ENCODE assay signal across 34 cellular contexts in genomic region chr3:51514210-51514609, GRCh38.
"Had no signal": no experiment of that assay in that cellular context is flagged by ENCODE, and none has a peak within 500 bp of the region (broad histone marks: within the 10 kb centered on the region; RNA-seq: fewer than 3 reads in every experiment).

No MANE protein-coding gene starts in this region.

- H3K9me3 Mint-ChIP-seq: activated B cell treated with CpG ODN at 0.5 μM for 24 hours; activated CD4-positive, alpha-beta memory T cell treated with anti-CD3 and anti-CD28 coated beads for 36 hours; activated CD4-positive, alpha-beta T cell treated with anti-CD3 and anti-CD28 coated beads, Interleukin-2, amount 10 ng/mL, durations not matched to agents 24 days and 14 days; activated CD8-positive, alpha-beta T cell treated with anti-CD3 and anti-CD28 coated beads for 36 hours; activated naive CD4-positive, alpha-beta T cell treated with anti-CD3 and anti-CD28 coated beads, Interleukin-2, amount 10 ng/mL, durations not matched to agents 7 days and 5 days; activated naive CD4-positive, alpha-beta T cell treated with anti-CD3 and anti-CD28 coated beads, Interleukin-2, amount 50 U/mL, for 24 hours; activated naive CD8-positive, alpha-beta T cell treated with anti-CD3 and anti-CD28 coated beads, Interleukin-2, amount 10 ng/mL, durations not matched to agents 7 days and 5 days; activated naive CD8-positive, alpha-beta T cell treated with anti-CD3 and anti-CD28 coated beads, Interleukin-2, amount 50 U/mL, for 24 hours; activated T-cell treated with anti-CD3 and anti-CD28 coated beads, Interleukin-2, amount 50 U/mL, for 24 hours; activated T-helper 2 cell treated with anti-CD3 and anti-CD28 coated beads, Interferon-gamma antibody, Interleukin-2, Interleukin-4, amounts not matched to agents 10 μg/mL and 5 μg/mL and 100 μg/mL, durations not matched to agents 14 hours and 24 hours and 36 hours; T-helper 1 cell treated with Interleukin-12 subunit alpha and Interleukin-12 subunit beta and Interleukin-4 antibody, amounts not matched to agents 30 μg/mL and 1 μg/mL, for 36 hours; T-helper 2 cell treated with Interferon-gamma antibody and Interleukin-4, amounts not matched to agents 5 μg/mL and 100 μg/mL, for 36 hours had no signal

- H3K27ac Mint-ChIP-seq: activated B cell treated with CpG ODN at 0.5 μM for 24 hours; activated CD4-positive, alpha-beta memory T cell treated with anti-CD3 and anti-CD28 coated beads for 36 hours; activated CD4-positive, alpha-beta T cell treated with anti-CD3 and anti-CD28 coated beads, Interleukin-2, amount 10 ng/mL, durations not matched to agents 24 days and 14 days; activated CD8-positive, alpha-beta T cell treated with anti-CD3 and anti-CD28 coated beads for 36 hours; activated naive CD4-positive, alpha-beta T cell treated with anti-CD3 and anti-CD28 coated beads, Interleukin-2, amount 10 ng/mL, durations not matched to agents 7 days and 5 days; activated naive CD4-positive, alpha-beta T cell treated with anti-CD3 and anti-CD28 coated beads, Interleukin-2, amount 50 U/mL, for 24 hours; activated naive CD8-positive, alpha-beta T cell; activated naive CD8-positive, alpha-beta T cell treated with anti-CD3 and anti-CD28 coated beads, Interleukin-2, amount 10 ng/mL, durations not matched to agents 7 days and 5 days; activated naive CD8-positive, alpha-beta T cell treated with anti-CD3 and anti-CD28 coated beads, Interleukin-2, amount 50 U/mL, for 24 hours; activated T-cell treated with anti-CD3 and anti-CD28 coated beads, Interleukin-2, amount 50 U/mL, for 24 hours; activated T-helper 2 cell treated with anti-CD3 and anti-CD28 coated beads, Interferon-gamma antibody, Interleukin-2, Interleukin-4, amounts not matched to agents 10 μg/mL and 5 μg/mL and 100 μg/mL, durations not matched to agents 14 hours and 24 hours and 36 hours; T-helper 1 cell treated with Interleukin-12 subunit alpha and Interleukin-12 subunit beta and Interleukin-4 antibody, amounts not matched to agents 30 μg/mL and 1 μg/mL, for 36 hours; T-helper 2 cell treated with Interferon-gamma antibody and Interleukin-4, amounts not matched to agents 5 μg/mL and 100 μg/mL, for 36 hours had no signal

- H3K4me3 ChIP-seq: ascending aorta, body of pancreas, breast epithelium had no signal

- H3K27me3 ChIP-seq: ascending aorta, body of pancreas, brain microvascular endothelial cell, breast epithelium had no signal

- H3K4me1 ChIP-seq: ascending aorta, body of pancreas, breast epithelium had no signal

- H3K4me3 Mint-ChIP-seq: activated B cell treated with CpG ODN at 0.5 μM for 24 hours; activated CD4-positive, alpha-beta memory T cell treated with anti-CD3 and anti-CD28 coated beads for 36 hours; activated CD4-positive, alpha-beta T cell treated with anti-CD3 and anti-CD28 coated beads, Interleukin-2, amount 10 ng/mL, durations not matched to agents 24 days and 14 days; activated CD8-positive, alpha-beta T cell treated with anti-CD3 and anti-CD28 coated beads for 36 hours; activated naive CD4-positive, alpha-beta T cell treated with anti-CD3 and anti-CD28 coated beads, Interleukin-2, amount 10 ng/mL, durations not matched to agents 7 days and 5 days; activated naive CD4-positive, alpha-beta T cell treated with anti-CD3 and anti-CD28 coated beads, Interleukin-2, amount 50 U/mL, for 24 hours; activated naive CD8-positive, alpha-beta T cell; activated naive CD8-positive, alpha-beta T cell treated with anti-CD3 and anti-CD28 coated beads, Interleukin-2, amount 10 ng/mL, durations not matched to agents 7 days and 5 days; activated naive CD8-positive, alpha-beta T cell treated with anti-CD3 and anti-CD28 coated beads, Interleukin-2, amount 50 U/mL, for 24 hours; activated T-cell treated with anti-CD3 and anti-CD28 coated beads, Interleukin-2, amount 50 U/mL, for 24 hours; T-helper 1 cell treated with Interleukin-12 subunit alpha and Interleukin-12 subunit beta and Interleukin-4 antibody, amounts not matched to agents 30 μg/mL and 1 μg/mL, for 36 hours; T-helper 2 cell treated with Interferon-gamma antibody and Interleukin-4, amounts not matched to agents 5 μg/mL and 100 μg/mL, for 36 hours had no signal

- H3K36me3 ChIP-seq: ascending aorta, brain microvascular endothelial cell, breast epithelium had no signal

- H3K36me3 Mint-ChIP-seq: activated CD4-positive, alpha-beta memory T cell treated with anti-CD3 and anti-CD28 coated beads for 36 hours; activated naive CD4-positive, alpha-beta T cell treated with anti-CD3 and anti-CD28 coated beads, Interleukin-2, amount 10 ng/mL, durations not matched to agents 7 days and 5 days; activated naive CD4-positive, alpha-beta T cell treated with anti-CD3 and anti-CD28 coated beads, Interleukin-2, amount 50 U/mL, for 24 hours; activated naive CD8-positive, alpha-beta T cell; activated naive CD8-positive, alpha-beta T cell treated with anti-CD3 and anti-CD28 coated beads, Interleukin-2, amount 10 ng/mL, durations not matched to agents 7 days and 5 days had no signal

- H3K9me3 ChIP-seq: ascending aorta, body of pancreas, breast epithelium had no signal

- DNase-seq: activated B cell treated with CpG ODN at 0.5 μM for 24 hours; activated CD4-positive, alpha-beta memory T cell treated with anti-CD3 and anti-CD28 coated beads for 36 hours; activated CD4-positive, alpha-beta T cell treated with anti-CD3 and anti-CD28 coated beads for 4 hours; activated CD4-positive, alpha-beta T cell treated with anti-CD3 and anti-CD28 coated beads, Interleukin-2, amount 10 ng/mL, durations not matched to agents 24 days and 14 days; activated CD4-positive, alpha-beta T cell treated with anti-CD3 and anti-CD28 coated beads, Interleukin-2, amount 50 U/mL, for 1 hour; activated CD4-positive, alpha-beta T cell treated with anti-CD3 and anti-CD28 coated beads, Interleukin-2, amount 50 U/mL, for 4 hours; activated CD4-positive, CD25-positive, alpha-beta regulatory T cell treated with anti-CD3 and anti-CD28 coated beads, Interleukin-2, amount 50 U/mL, for 72 hours; activated CD8-positive, alpha-beta memory T cell treated with anti-CD3 and anti-CD28 coated beads, Interleukin-2, amount 50 U/mL, for 48 hours; activated CD8-positive, alpha-beta T cell treated with anti-CD3 and anti-CD28 coated beads for 36 hours; activated effector memory CD4-positive, alpha-beta T cell treated with Interleukin-2 at 50 U/mL for 16 hours; activated gamma-delta T cell; activated naive CD4-positive, alpha-beta T cell treated with anti-CD3 and anti-CD28 coated beads, Interleukin-2, amount 10 ng/mL, durations not matched to agents 7 days and 5 days; activated naive CD4-positive, alpha-beta T cell treated with Interleukin-2 at 50 U/mL for 16 hours; activated naive CD8-positive, alpha-beta T cell treated with anti-CD3 and anti-CD28 coated beads, Interleukin-2, amount 10 ng/mL, durations not matched to agents 7 days and 5 days; activated naive CD8-positive, alpha-beta T cell treated with anti-CD3 and anti-CD28 coated beads, Interleukin-2, amount 50 U/mL, for 24 hours; activated T-cell treated with anti-CD3 and anti-CD28 coated beads, Interleukin-2, amount 50 U/mL, for 24 hours; activated T-cell treated with anti-CD3 and anti-CD28 coated beads, Interleukin-2, amount 50 U/mL, for 48 hours; amygdala; anterior cingulate cortex; body of pancreas; brain microvascular endothelial cell; central memory CD4-positive, alpha-beta T cell; T-helper 1 cell; T-helper 2 cell; T-helper 9 cell had no signal

- H3K27ac ChIP-seq: ascending aorta, body of pancreas, brain microvascular endothelial cell, breast epithelium, VCaP had no signal

- H3K27me3 Mint-ChIP-seq: activated B cell treated with CpG ODN at 0.5 μM for 24 hours; activated CD4-positive, alpha-beta memory T cell treated with anti-CD3 and anti-CD28 coated beads for 36 hours; activated CD4-positive, alpha-beta T cell treated with anti-CD3 and anti-CD28 coated beads, Interleukin-2, amount 10 ng/mL, durations not matched to agents 24 days and 14 days; activated CD8-positive, alpha-beta T cell treated with anti-CD3 and anti-CD28 coated beads for 36 hours; activated naive CD4-positive, alpha-beta T cell treated with anti-CD3 and anti-CD28 coated beads, Interleukin-2, amount 10 ng/mL, durations not matched to agents 7 days and 5 days; activated naive CD4-positive, alpha-beta T cell treated with anti-CD3 and anti-CD28 coated beads, Interleukin-2, amount 50 U/mL, for 24 hours; activated naive CD8-positive, alpha-beta T cell; activated naive CD8-positive, alpha-beta T cell treated with anti-CD3 and anti-CD28 coated beads, Interleukin-2, amount 10 ng/mL, durations not matched to agents 7 days and 5 days; activated naive CD8-positive, alpha-beta T cell treated with anti-CD3 and anti-CD28 coated beads, Interleukin-2, amount 50 U/mL, for 24 hours; activated T-cell treated with anti-CD3 and anti-CD28 coated beads, Interleukin-2, amount 50 U/mL, for 24 hours had no signal

- ATAC-seq: activated CD8-positive, alpha-beta T cell treated with anti-CD3 and anti-CD28 coated beads for 36 hours; activated naive CD8-positive, alpha-beta T cell treated with anti-CD3 and anti-CD28 coated beads, Interleukin-2, amount 50 U/mL, for 24 hours; body of pancreas had no signal

- FAIRE-seq: TTC549 had no signal
